1 cellular context compared by ENCODE assay signal in the genomic region with DNA sequence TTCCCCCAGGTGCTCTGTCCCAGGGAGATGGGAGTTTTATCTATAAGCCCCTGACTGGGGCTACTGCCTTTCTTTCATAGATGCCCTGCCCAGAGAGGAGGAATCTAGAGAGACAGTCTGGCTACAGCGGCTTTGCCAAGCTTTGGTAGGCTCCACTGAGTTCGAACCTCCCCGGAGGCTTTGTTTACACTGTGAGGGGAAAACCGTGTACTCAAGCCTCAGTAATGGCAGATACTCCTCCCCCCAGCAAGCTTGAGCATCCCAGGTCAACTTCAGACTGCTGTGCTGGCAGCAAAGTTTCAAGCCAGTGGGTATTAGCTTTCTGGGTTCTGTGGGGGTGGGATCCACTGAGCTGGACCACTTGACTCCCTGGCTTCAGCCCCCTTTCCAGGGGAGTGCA.
TF ChIP-seq lines count a peak whose summit lies in the region.
"Not testable (repeated sequence)": the region's sequence is repeated elsewhere in the genome, so short reads cannot be mapped to it uniquely, and the experiment has no call there.

No MANE protein-coding gene starts in this region.

TF ChIP-seq in HepG2, 621 proteins besides CTCF, POLR2A, EP300 and RAD21:
- 0 out of 2 replicates have a peak, but pooled peaks have one; percentile 16 for TF ChIP-seq SALL1 (CRISPR knock-in tag; IDR thresholded peaks at IDR 0.05)
- peak; percentile 54 for TF ChIP-seq FOXA3 (CRISPR knock-in tag; IDR thresholded peaks at IDR 0.05)
- not testable (repeated sequence) for TF ChIP-seq FOXA1 (IDR thresholded peaks at IDR 0.05)
- TF ChIP-seq FOXA1 (CRISPR knock-in tag; IDR thresholded peaks at IDR 0.05), result peak; percentile 73
- TF ChIP-seq SP5 (CRISPR knock-in tag; IDR thresholded peaks at IDR 0.05; ENCODE audit: borderline replicate concordance, low read depth), result peak; percentile 64; the same call in 1 of the 2 replicates
